In genomic region chr5:151223447-151224264, GRCh38 we compare ENCODE assay signal across 1 cellular context.
A peak's percentile ranks its signal among the peaks of the same experiment; 100 is the strongest.
TF ChIP-seq lines count a peak whose summit lies in the region.

CCDC69 (minus strand) TSS chr5:151224092; CDS start chr5:151223970, 122 bp downstream.

TF ChIP-seq in HepG2, 621 proteins besides CTCF, POLR2A, EP300 and RAD21 (continued from another document and continues in another):
- TF ChIP-seq PRDM15 (CRISPR knock-in tag; IDR thresholded peaks at IDR 0.05), result 0 out of 2 replicates have a peak, but pooled peaks have one; percentile 17
- TF ChIP-seq IRX3 (CRISPR knock-in tag; IDR thresholded peaks at IDR 0.05; ENCODE audit: borderline replicate concordance, low read depth), result 0 out of 2 replicates have a peak, but pooled peaks have one; percentile 57
- TF ChIP-seq MAX (IDR thresholded peaks at IDR 0.05), result peak; percentile 16; the same call in 1 of the 2 replicates
- no peak for TF ChIP-seq IRF1 (CRISPR knock-in tag; IDR thresholded peaks at IDR 0.05; ENCODE audit: low read depth)
- TF ChIP-seq FIP1L1 (IDR thresholded peaks at IDR 0.05; ENCODE audit: borderline replicate concordance, insufficient read depth, low read depth, low read length), result 0 out of 2 replicates have a peak, but pooled peaks have one; percentile 44
- no peak; the same call in 1 of the 2 replicates for TF ChIP-seq ZSCAN21 (CRISPR knock-in tag; IDR thresholded peaks at IDR 0.05; ENCODE audit: borderline replicate concordance)
- TF ChIP-seq SALL2 (CRISPR knock-in tag; IDR thresholded peaks at IDR 0.05), result 0 out of 2 replicates have a peak, but pooled peaks have one; percentile 60
- 0 out of 2 replicates have a peak, but pooled peaks have one; percentile 26 for TF ChIP-seq MYPOP (CRISPR knock-in tag; IDR thresholded peaks at IDR 0.05)
- TF ChIP-seq ZNF672 (CRISPR knock-in tag; IDR thresholded peaks at IDR 0.05), result no peak
- peak; percentile 78 for TF ChIP-seq MEIS2 (CRISPR knock-in tag; IDR thresholded peaks at IDR 0.05)
- no peak for TF ChIP-seq FOXA3 (CRISPR knock-in tag; IDR thresholded peaks at IDR 0.05)
- no peak for TF ChIP-seq TCF12 (IDR thresholded peaks at IDR 0.05)
- TF ChIP-seq TCF12 (CRISPR knock-in tag; IDR thresholded peaks at IDR 0.05), result peak; percentile 46; the same call in 1 of the 2 replicates
- 0 out of 2 replicates have a peak, but pooled peaks have one; percentile 70 for TF ChIP-seq ZNF800 (CRISPR knock-in tag; IDR thresholded peaks at IDR 0.05)
- no peak for TF ChIP-seq FOXK2 (IDR thresholded peaks at IDR 0.05)
- 0 out of 2 replicates have a peak, but pooled peaks have one; percentile 20 for TF ChIP-seq PAX8 (CRISPR knock-in tag; IDR thresholded peaks at IDR 0.05; ENCODE audit: borderline replicate concordance)
- TF ChIP-seq ZNF124 (CRISPR knock-in tag; IDR thresholded peaks at IDR 0.05), result peak; percentile 43; the same call in 1 of the 2 replicates
- TF ChIP-seq CERS6 (CRISPR knock-in tag; IDR thresholded peaks at IDR 0.05), result no peak
- no peak for TF ChIP-seq RFX1 (IDR thresholded peaks at IDR 0.05)
- TF ChIP-seq ZNF687 (CRISPR knock-in tag; IDR thresholded peaks at IDR 0.05), result peak; percentile 66
- peak; percentile 44; the same call in 1 of the 2 replicates for TF ChIP-seq KAT8 (CRISPR knock-in tag; IDR thresholded peaks at IDR 0.05)
- peak; percentile 55; the same call in 1 of the 2 replicates for TF ChIP-seq ZBTB7B (CRISPR knock-in tag; IDR thresholded peaks at IDR 0.05)
- TF ChIP-seq NR2C2 (CRISPR knock-in tag; IDR thresholded peaks at IDR 0.05; ENCODE audit: borderline replicate concordance), result peak; percentile 48; the same call in 1 of the 2 replicates
- TF ChIP-seq HDAC1 (CRISPR knock-in tag; IDR thresholded peaks at IDR 0.05), result peak; percentile 64; the same call in 1 of the 2 replicates
- 0 out of 2 replicates have a peak, but pooled peaks have one; percentile 22 for TF ChIP-seq MEIS1 (CRISPR knock-in tag; IDR thresholded peaks at IDR 0.05; ENCODE audit: borderline replicate concordance)
- TF ChIP-seq KMT2A (CRISPR knock-in tag; IDR thresholded peaks at IDR 0.05), result peak; percentile 62; the same call in 1 of the 2 replicates
- peak; percentile 54 for TF ChIP-seq SAP130 (CRISPR knock-in tag; IDR thresholded peaks at IDR 0.05; ENCODE audit: low read depth)
- no peak; the same call in 1 of the 2 replicates for TF ChIP-seq ETV6 (CRISPR knock-in tag; conservative IDR thresholded peaks at IDR 0.05)
- TF ChIP-seq KDM1A (CRISPR knock-in tag; IDR thresholded peaks at IDR 0.05), result peak; percentile 81
- TF ChIP-seq ZFX (CRISPR knock-in tag; IDR thresholded peaks at IDR 0.05; ENCODE audit: low read depth), result peak; percentile 52; the same call in 1 of the 2 replicates
- TF ChIP-seq SRY (CRISPR knock-in tag; IDR thresholded peaks at IDR 0.05), result 0 out of 2 replicates have a peak, but pooled peaks have one; percentile 37
- no peak for TF ChIP-seq ZNF580 (CRISPR knock-in tag; IDR thresholded peaks at IDR 0.05; ENCODE audit: borderline replicate concordance, low read depth)
- peak; percentile 99 for TF ChIP-seq POGK (CRISPR knock-in tag; conservative IDR thresholded peaks at IDR 0.05)
- peak; percentile 58; the same call in 1 of the 2 replicates for TF ChIP-seq ZGPAT (CRISPR knock-in tag; IDR thresholded peaks at IDR 0.05)
- no peak for TF ChIP-seq ZNF737 (CRISPR knock-in tag; IDR thresholded peaks at IDR 0.05; ENCODE audit: borderline replicate concordance)
- TF ChIP-seq YY1 (IDR thresholded peaks at IDR 0.05; ENCODE audit: insufficient read depth, insufficient replicate concordance, low read depth, low read length), result peak; percentile 88
- TF ChIP-seq SNAPC2 (CRISPR knock-in tag; IDR thresholded peaks at IDR 0.05), result peak; percentile 32; the same call in 1 of the 2 replicates
- TF ChIP-seq ZNF33A (CRISPR knock-in tag; IDR thresholded peaks at IDR 0.05; ENCODE audit: borderline replicate concordance), result peak; percentile 44; the same call in 1 of the 2 replicates
- peak; percentile 18; the same call in 1 of the 2 replicates for TF ChIP-seq THRA (CRISPR knock-in tag; IDR thresholded peaks at IDR 0.05; ENCODE audit: borderline replicate concordance)
- TF ChIP-seq RXRB (CRISPR knock-in tag; IDR thresholded peaks at IDR 0.05; ENCODE audit: borderline replicate concordance), result peak; percentile 21; the same call in 1 of the 2 replicates
- TF ChIP-seq ZEB1 (IDR thresholded peaks at IDR 0.05; ENCODE audit: insufficient replicate concordance, low read depth), result peak; percentile 3
- 0 out of 2 replicates have a peak, but pooled peaks have one; percentile 51 for TF ChIP-seq HOXD1 (CRISPR knock-in tag; IDR thresholded peaks at IDR 0.05)
